ENCODE assay signal across 16 cellular contexts in the genomic region with DNA sequence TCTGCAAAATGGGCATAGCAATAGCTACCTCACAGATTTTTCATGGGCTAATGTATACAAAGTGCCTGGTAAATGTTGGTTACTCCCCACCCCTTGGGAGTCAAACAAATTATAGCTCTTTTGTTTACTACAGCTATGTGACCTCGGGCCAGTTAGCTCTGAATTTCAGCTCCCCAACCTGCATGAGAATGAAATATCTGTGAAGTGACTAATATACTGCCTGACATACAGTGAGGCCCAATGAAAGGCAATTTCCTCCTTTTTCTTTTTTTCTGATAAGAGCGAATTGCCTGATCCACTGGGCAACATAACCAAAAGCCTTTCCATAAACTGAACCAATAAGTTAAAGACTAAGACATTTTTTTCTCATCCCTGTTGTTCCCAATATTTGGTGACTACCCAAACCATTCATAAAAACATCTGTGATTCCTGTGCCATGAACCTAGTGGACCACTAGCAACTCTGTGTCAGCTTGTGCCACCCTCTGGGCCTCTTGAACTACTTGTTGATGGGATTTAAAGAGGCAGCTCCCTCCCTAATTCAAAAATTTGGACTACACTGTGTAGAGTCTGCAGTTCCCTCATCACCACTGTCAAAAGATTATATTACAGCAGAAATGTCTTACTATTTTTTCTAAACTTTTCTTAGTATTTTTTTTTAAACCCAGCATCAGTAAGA.
DNase-seq lines count a peak whose midpoint lies in the region; ATAC-seq, FAIRE-seq and TF ChIP-seq lines count a peak whose summit lies in the region.
"Had no signal": no experiment of that assay in that cellular context is flagged by ENCODE, and none has a peak within 500 bp of the region (broad histone marks: within the 10 kb centered on the region; RNA-seq: fewer than 3 reads in every experiment).

No MANE protein-coding gene starts in this region.

- H3K36me3 ChIP-seq in HUES6 (ENCODE audit: control insufficient read depth, insufficient read depth, low read length) (no peaks in the 10 kb centered on the region), keratinocyte (ENCODE audit: control insufficient read depth in 2 of 2, extremely low read depth in 1 of 2, insufficient read depth in 2 of 2, low read length in 2 of 2) (no peaks in the 10 kb centered on the region)
- H3K36me3 ChIP-seq: Peyer's patch, upper lobe of left lung had no signal

- H3K4me3 ChIP-seq in HUES6 (ENCODE audit: low read depth, low read length): no peak overlapping the region
- no peak overlapping the region for H3K4me3 ChIP-seq in keratinocyte (ENCODE audit: control insufficient read depth in 2 of 3, extremely low read depth in 1 of 3, insufficient read depth in 2 of 3, low read depth in 1 of 3, low read length in 3 of 3)
- H3K4me3 ChIP-seq: gastroesophageal sphincter, K562, Peyer's patch, upper lobe of left lung had no signal

- no peaks in the 10 kb centered on the region for H3K9me3 ChIP-seq in HUES6 (ENCODE audit: control insufficient read depth, insufficient read depth, low read depth, low read length)
- no peaks in the 10 kb centered on the region for H3K9me3 ChIP-seq in keratinocyte (ENCODE audit: control insufficient read depth, low read depth, low read length)
- H3K9me3 ChIP-seq: Peyer's patch, upper lobe of left lung had no signal

- H3K79me2 ChIP-seq in keratinocyte (ENCODE audit: control insufficient read depth, insufficient read depth, low read length): no peaks in the 10 kb centered on the region

- dilution Hi-C loops in keratinocyte (cut with MboI; ENCODE audit: extremely low pct_ligation_motif_present, low sequenced_read_pairs): no loop called here

- DNase-seq in EH (ENCODE audit: low read depth): peak; percentile 65
- peak; percentile 39 for DNase-seq in astrocyte of the hippocampus (ENCODE audit: low read depth, low spot score)
- DNase-seq in keratinocyte (ENCODE audit: low read depth, low spot score): no peak
- no peak for DNase-seq in NCI-H748 treated with DMSO at 0.1 percent for 48 hours (lab: John Stamatoyannopoulos, UW)
- DNase-seq: activated T-cell treated with anti-CD3 and anti-CD28 coated beads, Interleukin-2, amount 50 U/mL, for 48 hours; amygdala; kidney; NCI-H510A; Peyer's patch; upper lobe of left lung had no signal

- H3K9ac ChIP-seq in HUES6 (ENCODE audit: low read length): peak overlapping the region; percentile 46
- H3K9ac ChIP-seq in keratinocyte (ENCODE audit: control insufficient read depth, extremely low read depth, insufficient read depth, low read length): no peak overlapping the region

- peak; percentile 79 for FAIRE-seq in keratinocyte (lab: Jason Lieb, UNC)
- FAIRE-seq: K562, kidney had no signal

- H3K27ac ChIP-seq in HUES6 (ENCODE audit: low read depth, low read length) (peak overlapping the region; percentile 28), keratinocyte (ENCODE audit: control insufficient read depth, insufficient read depth, low read length) (no peak overlapping the region)
- H3K27ac ChIP-seq: gastroesophageal sphincter, Peyer's patch, upper lobe of left lung had no signal

- H3K27me3 ChIP-seq in HUES6 (ENCODE audit: control insufficient read depth, insufficient read depth, low read length) (no peaks in the 10 kb centered on the region), keratinocyte (ENCODE audit: control insufficient read depth, extremely low read depth, insufficient read depth, low read length) (peaks cover 3% of the 10 kb centered on the region)
- H3K27me3 ChIP-seq: gastroesophageal sphincter, Peyer's patch, upper lobe of left lung had no signal

- ATAC-seq in HG03571 (IDR thresholded peaks at IDR 0.05; ENCODE audit: unreplicated experiment): no peak
- no peak for ATAC-seq in HG02588 (IDR thresholded peaks at IDR 0.05; ENCODE audit: unreplicated experiment)
- ATAC-seq in HG02763 (IDR thresholded peaks at IDR 0.05; ENCODE audit: unreplicated experiment): no peak
- ATAC-seq: gastroesophageal sphincter, K562 had no signal

- H3K4me1 ChIP-seq in HUES6 (ENCODE audit: control insufficient read depth, insufficient read depth, low read length) (peaks cover 38% of the 10 kb centered on the region), keratinocyte (ENCODE audit: control insufficient read depth, extremely low read depth, insufficient read depth, low read length) (peaks cover 3% of the 10 kb centered on the region)
- H3K4me1 ChIP-seq: Peyer's patch had no signal

- no peak for TF ChIP-seq CTCF in keratinocyte (optimal IDR thresholded peaks at IDR 0.05 in 1 of 3, IDR thresholded peaks at IDR 0.05 in 1 of 3, conservative IDR thresholded peaks at IDR 0.05 in 1 of 3; ENCODE audit: extremely low read depth in 1 of 3, insufficient read depth in 2 of 3, low read length in 3 of 3)

- H2AFZ ChIP-seq in keratinocyte (ENCODE audit: control insufficient read depth, low read length): no peak overlapping the region

- H3K4me2 ChIP-seq in keratinocyte (ENCODE audit: control insufficient read depth, extremely low read depth, insufficient read depth, low read depth, low read length): no peak overlapping the region

- no peaks in the 10 kb centered on the region for H3K9me1 ChIP-seq in keratinocyte (ENCODE audit: control insufficient read depth, extremely low read depth, insufficient read depth, low read length)

- H4K20me1 ChIP-seq in keratinocyte (ENCODE audit: control insufficient read depth, extremely low read depth, insufficient read depth, low read length): no peaks in the 10 kb centered on the region

Comparison
In these comparisons a context has a peak if more than half of its experiments do, and no peak if none do; other contexts are left out.
1. DNase-seq: peak in EH (single experiment) and astrocyte of the hippocampus (single experiment); none in keratinocyte (single experiment) and NCI-H748 treated with DMSO at 0.1 percent for 48 hours (single experiment).